Comparison of ENCODE assay signal across 23 cellular contexts in the genomic region with DNA sequence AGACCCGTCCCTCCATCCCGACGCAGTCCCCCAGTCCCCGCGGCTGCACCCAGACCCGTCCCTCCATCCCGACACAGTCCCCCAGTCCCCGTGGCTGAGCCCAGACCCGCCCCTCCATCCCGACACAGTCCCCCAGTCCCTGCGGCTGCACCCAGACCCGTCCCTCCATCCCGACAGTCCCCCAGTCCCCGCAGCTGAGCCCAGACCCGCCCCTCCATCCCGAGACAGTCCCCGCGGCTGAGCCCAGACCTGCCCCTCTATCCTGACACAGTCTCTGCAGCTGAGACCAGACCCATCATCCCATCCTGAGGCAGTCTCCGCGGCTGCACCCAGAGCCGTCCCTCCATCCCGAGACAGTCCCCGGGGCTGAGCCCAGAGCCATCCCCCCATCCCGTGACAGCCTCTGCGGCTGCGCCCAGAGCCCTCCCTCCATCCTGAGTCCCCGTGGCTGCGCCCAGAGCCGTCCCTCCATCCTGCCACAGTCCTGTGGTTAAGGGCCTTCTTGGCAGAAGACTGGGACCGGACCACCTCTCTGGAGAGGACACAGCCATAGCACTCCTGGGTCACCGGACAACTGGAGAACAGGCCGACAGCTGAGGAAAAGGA. TPM values are rescaled to one million over a fixed set of nuclear protein-coding genes. Genes with fewer than 3 reads are reported as not detected.
DNase-seq lines count a peak whose midpoint lies in the region; ATAC-seq, FAIRE-seq and TF ChIP-seq lines count a peak whose summit lies in the region.
"Had no signal": no experiment of that assay in that cellular context is flagged by ENCODE, and none has a peak within 500 bp of the region (broad histone marks: within the 10 kb centered on the region; RNA-seq: fewer than 3 reads in every experiment).

No MANE protein-coding gene starts in this region.

- H4K8ac ChIP-seq in IMR-90 (ENCODE audit: low read depth in 2 of 2, low read length in 2 of 2), result no peak overlapping the region

- H2BK20ac ChIP-seq in IMR-90 (ENCODE audit: low read depth, low read length), result no peak overlapping the region

- H3K36me3 ChIP-seq in IMR-90 (ENCODE audit: control insufficient read depth, insufficient read depth, low read length), result no peaks in the 10 kb centered on the region
- no peaks in the 10 kb centered on the region for H3K36me3 ChIP-seq in endothelial cell of umbilical vein (ENCODE audit: control insufficient read depth in 2 of 2, extremely low read depth in 1 of 2, insufficient read depth in 2 of 2, low read length in 2 of 2)
- H3K36me3 ChIP-seq in H7 (replicated peaks; ENCODE audit: control insufficient read depth, insufficient read depth, low read length), result no peaks in the 10 kb centered on the region
- H3K36me3 ChIP-seq: HAP-1 had no signal

- H4K91ac ChIP-seq in IMR-90 (ENCODE audit: insufficient read depth, low read depth, low read length), result no peak overlapping the region

- H4K20me1 ChIP-seq in IMR-90 (ENCODE audit: insufficient read depth, low read length) (0 out of 2 replicates have a peak, but pooled peaks cover 4% of the 10 kb centered on the region), endothelial cell of umbilical vein (replicated peaks; ENCODE audit: control insufficient read depth, extremely low read depth, insufficient read depth, low read length) (no peaks in the 10 kb centered on the region)

- no peak overlapping the region for H2BK5ac ChIP-seq in IMR-90 (ENCODE audit: low read depth, low read length, poor library complexity, severe bottlenecking)

- H3K27me3 ChIP-seq in CD4-positive, alpha-beta T cell (ENCODE audit: control insufficient read depth, insufficient read depth, low read length), result peaks cover 11% of the 10 kb centered on the region
- peaks cover 39% of the 10 kb centered on the region for H3K27me3 ChIP-seq in IMR-90 (ENCODE audit: control insufficient read depth, insufficient read depth, low read length)
- peaks cover 0 to 2% of the 10 kb centered on the region in 2 experiments for H3K27me3 ChIP-seq in endothelial cell of umbilical vein (ENCODE audit: control insufficient read depth in 2 of 2, insufficient read depth in 2 of 2, low read length in 2 of 2)
- no peaks in the 10 kb centered on the region for H3K27me3 ChIP-seq in H7 (ENCODE audit: control insufficient read depth, insufficient read depth, low read length)

- dilution Hi-C loops in IMR-90 (cut with HindIII; ENCODE audit: low sequenced_read_pairs, unreplicated experiment), result no loop called here
- dilution Hi-C loops in endothelial cell of umbilical vein (cut with MboI; ENCODE audit: extremely low pct_ligation_motif_present, low sequenced_read_pairs), result no loop called here

- peaks cover under 1% of the 10 kb centered on the region for H3K36me3 Mint-ChIP-seq in CD4-positive, alpha-beta T cell (ENCODE audit: low read depth)
- no peaks in the 10 kb centered on the region for H3K36me3 Mint-ChIP-seq in activated CD8-positive, alpha-beta memory T cell treated with anti-CD3 and anti-CD28 coated beads, Interleukin-2, amount 10 ng/mL, durations not matched to agents 7 days and 5 days
- H3K36me3 Mint-ChIP-seq: CD8-positive, alpha-beta T cell had no signal

- TF ChIP-seq CTCF in CD4-positive, alpha-beta T cell (IDR thresholded peaks at IDR 0.05), result no peak
- TF ChIP-seq CTCF in IMR-90 (conservative IDR thresholded peaks at IDR 0.05; ENCODE audit: low read depth, low read length), result no peak
- no peak for TF ChIP-seq CTCF in endothelial cell of umbilical vein (IDR thresholded peaks at IDR 0.05; ENCODE audit: extremely low read depth in 1 of 2, insufficient read depth in 1 of 2, low read depth in 1 of 2, low read length in 2 of 2)

- no peaks in the 10 kb centered on the region for H3K79me2 ChIP-seq in endothelial cell of umbilical vein (ENCODE audit: control insufficient read depth, insufficient read depth, low read length)

- H2AK9ac ChIP-seq in IMR-90 (replicated peaks; ENCODE audit: low read depth, low read length, poor library complexity), result no peak overlapping the region

- H3K79me1 ChIP-seq in IMR-90 (ENCODE audit: low read depth in 1 of 2, low read length in 2 of 2), result no peaks in the 10 kb centered on the region

- H3K4me3 ChIP-seq in IMR-90 (ENCODE audit: insufficient read depth, low read depth, low read length) (no peak overlapping the region), endothelial cell of umbilical vein (replicated peaks in 1 of 3; ENCODE audit: insufficient read depth in 1 of 3, low read depth in 1 of 3, low read length in 3 of 3) (no peak overlapping the region), H7 (ENCODE audit: insufficient read depth, low read depth, low read length) (no peak overlapping the region)
- H3K4me3 ChIP-seq: HAP-1, K562 had no signal

- no peak for DNase-seq in CD4-positive, alpha-beta T cell
- DNase-seq in IMR-90, result no peak
- DNase-seq in endothelial cell of umbilical vein (ENCODE audit: low read depth, low spot score), result no peak
- peak; percentile 64 for DNase-seq in posterior vena cava (ENCODE audit: low spot score)
- DNase-seq in NCI-H526 treated with DMSO at 0.1 percent for 48 hours (lab: John Stamatoyannopoulos, UW), result no peak
- no peak for DNase-seq in activated CD8-positive, alpha-beta memory T cell treated with anti-CD3 and anti-CD28 coated beads, Interleukin-2, amount 10 ng/mL, durations not matched to agents 7 days and 5 days
- no peak for DNase-seq in H7
- DNase-seq: CD8-positive, alpha-beta T cell; COR-L47; DMS153; DND-41; GDM1; GOT3; HFFc6 had no signal

- no peaks in the 10 kb centered on the region for H3K9me3 ChIP-seq in CD4-positive, alpha-beta T cell (ENCODE audit: control insufficient read depth, low read length)
- H3K9me3 ChIP-seq in IMR-90 (ENCODE audit: control insufficient read depth, insufficient read depth, low read length) (peaks cover 2% of the 10 kb centered on the region; the same call in 1 of the 2 replicates), endothelial cell of umbilical vein (replicated peaks; ENCODE audit: control insufficient read depth, insufficient read depth, low read length) (no peaks in the 10 kb centered on the region)
- H3K9me3 ChIP-seq: HAP-1 had no signal

- H2BK15ac ChIP-seq in IMR-90 (ENCODE audit: low read depth, low read length), result no peak overlapping the region

- H3K18ac ChIP-seq in IMR-90 (ENCODE audit: low read depth, low read length), result no peak overlapping the region

- BruUV-seq in IMR-90 (replicated peaks; lab: Mats Ljungman, UMichigan) (no TSS peak), endothelial cell of umbilical vein (replicated peaks; lab: Mats Ljungman, UMichigan) (no TSS peak)

- intact Hi-C loops in CD4-positive, alpha-beta T cell (cut with DNase I, micrococcal nuclease), result no loop called here
- intact Hi-C loops in IMR-90 (cut with micrococcal nuclease) (no loop called here), endothelial cell of umbilical vein (cut with micrococcal nuclease) (no loop called here), posterior vena cava (cut with DNase I) (no loop called here)

- H3K56ac ChIP-seq in IMR-90 (ENCODE audit: extremely low read depth, insufficient read depth, low read length), result no peak overlapping the region

- CTCF ChIA-PET in CD4-positive, alpha-beta T cell (lab: Charles Lee), result no interaction called here
- CTCF ChIA-PET in IMR-90 (lab: Yijun Ruan, JAX), result no interaction called here
- CTCF ChIA-PET in endothelial cell of umbilical vein (lab: Charles Lee), result no interaction called here
- CTCF ChIA-PET in activated CD8-positive, alpha-beta memory T cell treated with anti-CD3 and anti-CD28 coated beads, Interleukin-2, amount 10 ng/mL, durations not matched to agents 7 days and 5 days (lab: Charles Lee), result no interaction called here

- H3K9me1 ChIP-seq in IMR-90 (ENCODE audit: insufficient read depth, low read length) (peaks cover 6% of the 10 kb centered on the region; the same call in 1 of the 2 replicates), endothelial cell of umbilical vein (replicated peaks; ENCODE audit: control insufficient read depth, extremely low read depth, insufficient read depth, low read length) (no peaks in the 10 kb centered on the region)

- H3K27me3 Mint-ChIP-seq in CD4-positive, alpha-beta T cell, result peaks cover 15% of the 10 kb centered on the region
- peaks cover 11% of the 10 kb centered on the region for H3K27me3 Mint-ChIP-seq in activated CD8-positive, alpha-beta memory T cell treated with anti-CD3 and anti-CD28 coated beads, Interleukin-2, amount 10 ng/mL, durations not matched to agents 7 days and 5 days

- H3K23ac ChIP-seq in IMR-90 (ENCODE audit: low read depth, low read length), result no peak overlapping the region; the same call in 1 of the 2 replicates

- no peak overlapping the region for H2BK120ac ChIP-seq in IMR-90 (ENCODE audit: low read depth, low read length)

- TF ChIP-seq POLR2A in IMR-90 (IDR thresholded peaks at IDR 0.05; ENCODE audit: low read depth, low read length) (no peak), endothelial cell of umbilical vein (IDR thresholded peaks at IDR 0.05; ENCODE audit: low read depth, low read length) (no peak)

- 53% methylated on average over 17 of the region's 32 CpGs; no CpG with 5 or more reads in 1 of the 2 experiments for WGBS in IMR-90 (ENCODE audit: extremely low coverage in 2 of 2, insufficient read length in 1 of 2), 2 experiments

- H3K27ac Mint-ChIP-seq in CD4-positive, alpha-beta T cell, result peak overlapping the region; percentile 65
- H3K27ac Mint-ChIP-seq in activated CD8-positive, alpha-beta memory T cell treated with anti-CD3 and anti-CD28 coated beads, Interleukin-2, amount 10 ng/mL, durations not matched to agents 7 days and 5 days, result no peak overlapping the region
- H3K27ac Mint-ChIP-seq: B cell; CD8-positive, alpha-beta T cell; HFFc6 had no signal

- no peak overlapping the region for H3K14ac ChIP-seq in IMR-90 (replicated peaks; ENCODE audit: low read depth, low read length)

- H3K4me1 ChIP-seq in IMR-90 (ENCODE audit: control insufficient read depth, insufficient read depth, low read length) (no peaks in the 10 kb centered on the region; the same call in 1 of the 2 replicates), endothelial cell of umbilical vein (ENCODE audit: control insufficient read depth, extremely low read depth, insufficient read depth, low read length) (no peaks in the 10 kb centered on the region)
- H3K4me1 ChIP-seq: HAP-1 had no signal

- TF ChIP-seq RAD21 in IMR-90 (IDR thresholded peaks at IDR 0.05; ENCODE audit: low read length), result no peak

- ATAC-seq in CD4-positive, alpha-beta T cell (ENCODE audit: poor library complexity), result no peak
- ATAC-seq in IMR-90 (ENCODE audit: low read depth) (no peak), GM18498 (IDR thresholded peaks at IDR 0.05; ENCODE audit: unreplicated experiment) (no peak)
- ATAC-seq in activated CD8-positive, alpha-beta memory T cell treated with anti-CD3 and anti-CD28 coated beads, Interleukin-2, amount 10 ng/mL, durations not matched to agents 7 days and 5 days, result no peak
- ATAC-seq: K562 had no signal

- in situ Hi-C loops in IMR-90 (cut with MboI; ENCODE audit: low sequenced_read_pairs), result no loop called here

- no peak overlapping the region for H3K27ac ChIP-seq in CD4-positive, alpha-beta T cell (ENCODE audit: low read depth, low read length)
- H3K27ac ChIP-seq in IMR-90 (ENCODE audit: insufficient read depth, low read length), result no peak overlapping the region
- H3K27ac ChIP-seq in endothelial cell of umbilical vein (ENCODE audit: insufficient read depth, low read depth, low read length), result no peak overlapping the region
- H3K27ac ChIP-seq: C4-2B had no signal

- no peak overlapping the region for H3K4ac ChIP-seq in IMR-90 (ENCODE audit: low read depth, low read length)

- no peak overlapping the region for H3K4me3 Mint-ChIP-seq in CD4-positive, alpha-beta T cell
- no peak overlapping the region for H3K4me3 Mint-ChIP-seq in activated CD8-positive, alpha-beta memory T cell treated with anti-CD3 and anti-CD28 coated beads, Interleukin-2, amount 10 ng/mL, durations not matched to agents 7 days and 5 days
- H3K4me3 Mint-ChIP-seq: B cell; CD8-positive, alpha-beta T cell; HFFc6 had no signal

- no peak overlapping the region for H3K4me2 ChIP-seq in IMR-90 (ENCODE audit: low read depth, low read length)
- H3K4me2 ChIP-seq in endothelial cell of umbilical vein (ENCODE audit: insufficient read depth, low read length), result no peak overlapping the region

- H2AFZ ChIP-seq in IMR-90 (replicated peaks; ENCODE audit: low read length, poor library complexity), result peak overlapping the region; percentile 21
- H2AFZ ChIP-seq in endothelial cell of umbilical vein (ENCODE audit: low read depth, low read length), result no peak overlapping the region

- H3K9ac ChIP-seq in IMR-90 (ENCODE audit: low read depth, low read length), result no peak overlapping the region
- H3K9ac ChIP-seq in endothelial cell of umbilical vein (replicated peaks; ENCODE audit: extremely low read depth, insufficient read depth, low read length), result no peak overlapping the region

- no peaks in the 10 kb centered on the region for H3K4me1 Mint-ChIP-seq in CD4-positive, alpha-beta T cell (ENCODE audit: low read depth)
- H3K4me1 Mint-ChIP-seq in activated CD8-positive, alpha-beta memory T cell treated with anti-CD3 and anti-CD28 coated beads, Interleukin-2, amount 10 ng/mL, durations not matched to agents 7 days and 5 days, result peaks cover 2% of the 10 kb centered on the region

- FAIRE-seq in endothelial cell of umbilical vein (lab: Jason Lieb, UNC), result no peak
- FAIRE-seq: A204.1, D721Med, GM12892, GM19239, K562 had no signal

- H4K5ac ChIP-seq in IMR-90 (ENCODE audit: low read depth, low read length), result no peak overlapping the region

- H3K9me3 Mint-ChIP-seq in CD4-positive, alpha-beta T cell, result no peaks in the 10 kb centered on the region
- H3K9me3 Mint-ChIP-seq in activated CD8-positive, alpha-beta memory T cell treated with anti-CD3 and anti-CD28 coated beads, Interleukin-2, amount 10 ng/mL, durations not matched to agents 7 days and 5 days (ENCODE audit: low read depth), result peaks cover 11% of the 10 kb centered on the region
- H3K9me3 Mint-ChIP-seq: CD8-positive, alpha-beta T cell had no signal

- no peak overlapping the region for H2AK5ac ChIP-seq in IMR-90 (ENCODE audit: low read depth, low read length)

- POLR2A ChIA-PET in CD4-positive, alpha-beta T cell (lab: Charles Lee), result no interaction called here
- POLR2A ChIA-PET in IMR-90 (lab: Charles Lee; ENCODE audit: unreplicated experiment) (no interaction called here), endothelial cell of umbilical vein (lab: Charles Lee) (no interaction called here)

RNA-seq across cellular contexts. Expression of gene TMEM255B, which starts 28.8 kb away (rescaled TPM):
- 1 to 10 TPM; 1.0 to 1.2 TPM for total RNA-seq in CD4-positive, alpha-beta T cell
- total RNA-seq in IMR-90 (2012; rRNA removed) (0.36 and 0.83 TPM in 2 replicates), endothelial cell of umbilical vein (85.0 and 105 TPM in 2 replicates), posterior vena cava (10 to 100 TPM; 20.2 to 22.9 TPM)
- polyA plus RNA-seq in IMR-90 (2012; rRNA removed) (0.94 and 1.1 TPM in 2 replicates), endothelial cell of umbilical vein (120 and 121 TPM in 2 replicates)
- 0.65 and 1.3 TPM in 2 replicates for polyA plus RNA-seq in IMR-90 (2012; cell fraction: cytosol; rRNA removed)
- 0.46 and 0.95 TPM in 2 replicates for polyA plus RNA-seq in IMR-90 (2012; cell fraction: nucleus; rRNA removed; ENCODE audit: low replicate concordance)
- 73.9 and 74.0 TPM in 2 replicates for polyA plus RNA-seq in endothelial cell of umbilical vein (2011; cell fraction: cytosol; rRNA removed)
- polyA plus RNA-seq in endothelial cell of umbilical vein (2011; cell fraction: nucleus; rRNA removed), result 106 and 121 TPM in 2 replicates
- polyA plus RNA-seq in endothelial cell of umbilical vein (2012), result 59.6 and 70.0 TPM in 2 replicates
- 59.0 and 73.4 TPM in 2 replicates for polyA minus RNA-seq in endothelial cell of umbilical vein
- polyA minus RNA-seq in endothelial cell of umbilical vein (2011; cell fraction: cytosol; rRNA and poly(A)+ RNA removed), result not detected
- polyA minus RNA-seq in endothelial cell of umbilical vein (2011; cell fraction: nucleus; rRNA and poly(A)+ RNA removed), result 30.6 and 32.0 TPM in 2 replicates
- total RNA-seq in activated CD8-positive, alpha-beta memory T cell treated with anti-CD3 and anti-CD28 coated beads, Interleukin-2, amount 10 ng/mL, durations not matched to agents 7 days and 5 days, result 1 to 10 TPM in 1 of 2 experiments, under 1 TPM in 1; 0.87 to 1.3 TPM
- total RNA-seq in H7 (2014; rRNA removed; shearing (Covaris generic)), result 0.70 and 2.7 TPM in 2 replicates
